ENCODE assay signal across 1 cellular context in the genomic region with DNA sequence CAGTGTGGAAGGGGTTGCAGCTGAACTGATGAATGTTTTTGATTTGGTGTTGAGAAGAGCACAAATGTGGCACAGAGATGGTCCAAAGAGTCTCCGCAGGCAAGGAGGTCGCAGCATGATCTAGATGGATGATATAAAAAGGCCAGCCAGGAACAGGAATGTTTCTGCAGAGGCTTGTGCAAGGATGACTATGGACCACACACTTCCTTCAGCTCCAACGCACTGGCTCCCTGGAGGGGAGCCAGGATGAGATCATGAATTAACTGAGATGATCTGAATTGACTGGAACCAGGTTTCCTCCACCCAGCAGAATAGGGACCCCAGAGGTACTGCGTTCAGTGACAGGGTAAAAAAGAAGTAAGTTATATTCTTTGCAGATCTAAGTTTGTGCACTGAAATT.
A peak's percentile ranks its signal among the peaks of the same experiment; 100 is the strongest.
TF ChIP-seq lines count a peak whose summit lies in the region.

No MANE protein-coding gene starts in this region.

TF ChIP-seq in IMR-90, 13 proteins besides CTCF, POLR2A, EP300 and RAD21 (continued from another document):
- TF ChIP-seq, protein P1, sequence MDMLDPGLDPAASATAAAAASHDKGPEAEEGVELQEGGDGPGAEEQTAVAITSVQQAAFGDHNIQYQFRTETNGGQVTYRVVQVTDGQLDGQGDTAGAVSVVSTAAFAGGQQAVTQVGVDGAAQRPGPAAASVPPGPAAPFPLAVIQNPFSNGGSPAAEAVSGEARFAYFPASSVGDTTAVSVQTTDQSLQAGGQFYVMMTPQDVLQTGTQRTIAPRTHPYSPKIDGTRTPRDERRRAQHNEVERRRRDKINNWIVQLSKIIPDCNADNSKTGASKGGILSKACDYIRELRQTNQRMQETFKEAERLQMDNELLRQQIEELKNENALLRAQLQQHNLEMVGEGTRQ (IDR thresholded peaks at IDR 0.05; ENCODE audit: low read depth, low read length) = no peak
- TF ChIP-seq, protein P2, sequence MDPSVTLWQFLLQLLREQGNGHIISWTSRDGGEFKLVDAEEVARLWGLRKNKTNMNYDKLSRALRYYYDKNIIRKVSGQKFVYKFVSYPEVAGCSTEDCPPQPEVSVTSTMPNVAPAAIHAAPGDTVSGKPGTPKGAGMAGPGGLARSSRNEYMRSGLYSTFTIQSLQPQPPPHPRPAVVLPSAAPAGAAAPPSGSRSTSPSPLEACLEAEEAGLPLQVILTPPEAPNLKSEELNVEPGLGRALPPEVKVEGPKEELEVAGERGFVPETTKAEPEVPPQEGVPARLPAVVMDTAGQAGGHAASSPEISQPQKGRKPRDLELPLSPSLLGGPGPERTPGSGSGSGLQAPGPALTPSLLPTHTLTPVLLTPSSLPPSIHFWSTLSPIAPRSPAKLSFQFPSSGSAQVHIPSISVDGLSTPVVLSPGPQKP (IDR thresholded peaks at IDR 0.05; ENCODE audit: borderline replicate concordance, low read depth, low read length) = no peak
- TF ChIP-seq RFX5 (IDR thresholded peaks at IDR 0.05; ENCODE audit: low read depth, low read length) = no peak
- TF ChIP-seq MXI1 (IDR thresholded peaks at IDR 0.05; ENCODE audit: borderline replicate concordance, low read depth, low read length) = no peak
- no peak for TF ChIP-seq MAFK (IDR thresholded peaks at IDR 0.05; ENCODE audit: low read depth, low read length)
- peak; percentile 89 for TF ChIP-seq CEBPB (IDR thresholded peaks at IDR 0.05; ENCODE audit: low read depth, low read length)
- peak; percentile 24 for TF ChIP-seq RCOR1 (IDR thresholded peaks at IDR 0.05; ENCODE audit: insufficient replicate concordance, low read length)
